10 cellular contexts compared by ENCODE assay signal in genomic region chr17:75771334-75772281, GRCh38. TPM values are rescaled to one million over a fixed set of nuclear protein-coding genes. Genes with fewer than 3 reads are reported as not detected.
A peak's percentile ranks its signal among the peaks of the same experiment; 100 is the strongest.
DNase-seq lines count a peak whose midpoint lies in the region; ATAC-seq and TF ChIP-seq lines count a peak whose summit lies in the region.
"Had no signal": no experiment of that assay in that cellular context is flagged by ENCODE, and none has a peak within 500 bp of the region (broad histone marks: within the 10 kb centered on the region; RNA-seq: fewer than 3 reads in every experiment).

No MANE protein-coding gene starts in this region.

- in situ Hi-C loops in G401 (cut with HindIII; ENCODE audit: low sequenced_read_pairs) (no loop called here), astrocyte of the cerebellum (cut with HindIII; ENCODE audit: low sequenced_read_pairs) (no loop called here)

- peak; percentile 26 for TF ChIP-seq CTCF in astrocyte of the cerebellum (IDR thresholded peaks at IDR 0.05; ENCODE audit: low read depth, low read length, missing control alignments)
- TF ChIP-seq CTCF in GM10266 (IDR thresholded peaks at IDR 0.05; ENCODE audit: control insufficient read depth, insufficient read depth, low read depth, missing control alignments) = no peak

- ATAC-seq in left lobe of liver (peak; percentile 66), HG03354 (IDR thresholded peaks at IDR 0.05; ENCODE audit: poor library complexity, severe bottlenecking, unreplicated experiment) (no peak), GM21526 (IDR thresholded peaks at IDR 0.05; ENCODE audit: low FRiP score, unreplicated experiment) (no peak)

- peak; percentile 26 for DNase-seq in AG08396 (ENCODE audit: low spot score)
- peak; percentile 85 for DNase-seq in G401 (ENCODE audit: low spot score)
- no peak for DNase-seq in astrocyte of the cerebellum (ENCODE audit: low read depth)
- DNase-seq in left lobe of liver (ENCODE audit: low spot score) = peak; percentile 82
- DNase-seq in GM10266 (ENCODE audit: extremely low spot score) = no peak
- DNase-seq in ecto neural progenitor cell (ENCODE audit: low spot score) = no peak
- DNase-seq: activated naive CD4-positive, alpha-beta T cell treated with anti-CD3 and anti-CD28 coated beads for 36 hours; kidney glomerular epithelial cell had no signal

- no peak overlapping the region for H3K4me3 ChIP-seq in astrocyte of the cerebellum (ENCODE audit: low read depth, low read length)

RNA-seq across cellular contexts. Expression of gene GALK1, which starts 6.6 kb away (rescaled TPM):
- 68.3 and 87.8 TPM in 2 replicates for total RNA-seq in G401 (2014; rRNA removed; shearing (Covaris generic))
- 90.9 TPM for total RNA-seq in left lobe of liver

RNA-seq across cellular contexts. Expression of gene UNK, which starts 13.0 kb away (rescaled TPM):
- 19.1 and 19.6 TPM in 2 replicates for total RNA-seq in G401 (2014; rRNA removed; shearing (Covaris generic))
- total RNA-seq in left lobe of liver = 7.0 TPM

RNA-seq across cellular contexts. Expression of gene ITGB4, which starts 50.3 kb away (rescaled TPM):
- total RNA-seq in G401 (2014; rRNA removed; shearing (Covaris generic)) = 0.06 TPM in 1 of 2 replicates, not detected in the other
- total RNA-seq in left lobe of liver = 2.6 TPM

Comparison
In these comparisons a context has a peak if more than half of its experiments do, and no peak if none do; other contexts are left out.
1. DNase-seq: peak in AG08396 (single experiment), G401 (single experiment) and left lobe of liver (single experiment); none in astrocyte of the cerebellum (single experiment), GM10266 (single experiment) and ecto neural progenitor cell (single experiment).